9 cellular contexts compared by ENCODE assay signal in genomic region chr1:98298319-98298718, GRCh38.
"Had no signal": no experiment of that assay in that cellular context is flagged by ENCODE, and none has a peak within 500 bp of the region (broad histone marks: within the 10 kb centered on the region; RNA-seq: fewer than 3 reads in every experiment).

No MANE protein-coding gene starts in this region.

- DNase-seq: GOT3, H7, HFFc6, KBM-7 had no signal

- H3K9me3 ChIP-seq: HAP-1 had no signal

- H3K4me2 ChIP-seq: KMS-11 had no signal

- ATAC-seq: HCT116, HepG2 had no signal

- H3K27ac ChIP-seq: HL-60, KMS-11 had no signal

- H3K4me1 ChIP-seq: HAP-1 had no signal

- H3K4me3 ChIP-seq: HAP-1 had no signal

- H3K36me3 ChIP-seq: HAP-1 had no signal
